17 cellular contexts compared by ENCODE assay signal in the genomic region with DNA sequence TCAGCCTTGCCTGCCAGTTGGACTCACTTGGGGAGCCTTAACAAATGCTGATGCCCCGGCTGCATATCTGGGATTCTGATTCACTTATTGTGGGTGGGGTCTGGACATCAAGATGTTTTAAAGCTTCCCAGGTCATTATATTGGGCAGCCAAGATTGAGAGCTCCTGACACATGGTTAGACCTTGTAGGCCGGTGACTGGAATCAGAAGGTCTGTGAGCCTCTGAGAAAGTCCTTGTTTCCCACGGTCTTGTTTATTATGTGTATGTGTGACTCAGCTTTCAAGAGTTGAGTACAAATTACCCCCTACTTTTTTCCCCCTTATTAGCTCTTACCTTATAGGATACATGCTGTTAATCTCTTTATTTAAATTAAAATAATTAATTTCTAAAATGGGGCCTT.
"Had no signal": no experiment of that assay in that cellular context is flagged by ENCODE, and none has a peak within 500 bp of the region (broad histone marks: within the 10 kb centered on the region; RNA-seq: fewer than 3 reads in every experiment).

No MANE protein-coding gene starts in this region.

- H3K4me3 Mint-ChIP-seq: activated B cell treated with CpG ODN at 0.5 μM for 24 hours; activated CD4-positive, alpha-beta T cell treated with anti-CD3 and anti-CD28 coated beads, Interleukin-2, amount 10 ng/mL, durations not matched to agents 7 days and 5 days; activated T-helper 17 cell treated with anti-CD3 and anti-CD28 coated beads, Interleukin-2, amount 50 U/mL, for 72 hours; neural progenitor cell; T-helper 1 cell treated with Interleukin-12 subunit alpha and Interleukin-12 subunit beta and Interleukin-4 antibody, amounts not matched to agents 30 μg/mL and 1 μg/mL, for 36 hours had no signal

- H3K27ac ChIP-seq: adrenal gland, breast epithelium, lower lobe of right lung, neural progenitor cell, pancreas, skin epidermis, uterus had no signal

- FAIRE-seq: pancreas, TTC549 had no signal

- DNase-seq: activated B cell treated with CpG ODN at 0.5 μM for 24 hours; activated CD4-positive, alpha-beta T cell treated with anti-CD3 and anti-CD28 coated beads, Interleukin-2, amount 10 ng/mL, durations not matched to agents 7 days and 5 days; activated CD8-positive, alpha-beta memory T cell treated with anti-CD3 and anti-CD28 coated beads for 24 hours; activated naive CD4-positive, alpha-beta T cell treated with anti-CD3 and anti-CD28 coated beads, Interleukin-2, amount 50 U/mL, for 16 hours; adrenal gland; hypothalamus; lower lobe of right lung; midbrain; pancreas; stimulated activated CD4-positive, alpha-beta T cell treated with anti-CD3 and anti-CD28 coated beads, Interleukin-4, amount 100 ng/mL, for 4 hours; uterus had no signal

- H3K9me3 ChIP-seq: adrenal gland, breast epithelium, lower lobe of right lung, pancreas, uterus had no signal

- H3K4me1 Mint-ChIP-seq: activated CD4-positive, alpha-beta T cell treated with anti-CD3 and anti-CD28 coated beads, Interleukin-2, amount 10 ng/mL, durations not matched to agents 7 days and 5 days; activated T-helper 17 cell treated with anti-CD3 and anti-CD28 coated beads, Interleukin-2, amount 50 U/mL, for 72 hours; neural progenitor cell had no signal

- ATAC-seq: activated T-helper 17 cell treated with anti-CD3 and anti-CD28 coated beads, Interleukin-2, amount 50 U/mL, for 72 hours; lower lobe of right lung; pancreas had no signal

- H2AFZ ChIP-seq: neural progenitor cell had no signal

- H3K9ac ChIP-seq: neural progenitor cell had no signal

- H3K27me3 ChIP-seq: adrenal gland, breast epithelium, neural progenitor cell, pancreas, uterus had no signal

- H3K9me3 Mint-ChIP-seq: activated B cell treated with CpG ODN at 0.5 μM for 24 hours; activated CD4-positive, alpha-beta T cell treated with anti-CD3 and anti-CD28 coated beads, Interleukin-2, amount 10 ng/mL, durations not matched to agents 7 days and 5 days; activated T-helper 17 cell treated with anti-CD3 and anti-CD28 coated beads, Interleukin-2, amount 50 U/mL, for 72 hours; neural progenitor cell; T-helper 1 cell treated with Interleukin-12 subunit alpha and Interleukin-12 subunit beta and Interleukin-4 antibody, amounts not matched to agents 30 μg/mL and 1 μg/mL, for 36 hours had no signal

- H3K4me2 ChIP-seq: neural progenitor cell had no signal

- H3K36me3 ChIP-seq: breast epithelium, neural progenitor cell, uterus had no signal

- H3K27me3 Mint-ChIP-seq: activated B cell treated with CpG ODN at 0.5 μM for 24 hours; activated CD4-positive, alpha-beta T cell treated with anti-CD3 and anti-CD28 coated beads, Interleukin-2, amount 10 ng/mL, durations not matched to agents 7 days and 5 days; activated T-helper 17 cell treated with anti-CD3 and anti-CD28 coated beads, Interleukin-2, amount 50 U/mL, for 72 hours had no signal

- H3K4me3 ChIP-seq: adrenal gland, breast epithelium, lower lobe of right lung, neural progenitor cell, pancreas, skin epidermis, uterus had no signal

- H3K27ac Mint-ChIP-seq: activated B cell treated with CpG ODN at 0.5 μM for 24 hours; activated CD4-positive, alpha-beta T cell treated with anti-CD3 and anti-CD28 coated beads, Interleukin-2, amount 10 ng/mL, durations not matched to agents 7 days and 5 days; activated T-helper 17 cell treated with anti-CD3 and anti-CD28 coated beads, Interleukin-2, amount 50 U/mL, for 72 hours; neural progenitor cell; T-helper 1 cell treated with Interleukin-12 subunit alpha and Interleukin-12 subunit beta and Interleukin-4 antibody, amounts not matched to agents 30 μg/mL and 1 μg/mL, for 36 hours had no signal

- H3K4me1 ChIP-seq: adrenal gland, breast epithelium, lower lobe of right lung, neural progenitor cell, pancreas, uterus had no signal
